ENCODE assay signal across 19 cellular contexts in the genomic region with DNA sequence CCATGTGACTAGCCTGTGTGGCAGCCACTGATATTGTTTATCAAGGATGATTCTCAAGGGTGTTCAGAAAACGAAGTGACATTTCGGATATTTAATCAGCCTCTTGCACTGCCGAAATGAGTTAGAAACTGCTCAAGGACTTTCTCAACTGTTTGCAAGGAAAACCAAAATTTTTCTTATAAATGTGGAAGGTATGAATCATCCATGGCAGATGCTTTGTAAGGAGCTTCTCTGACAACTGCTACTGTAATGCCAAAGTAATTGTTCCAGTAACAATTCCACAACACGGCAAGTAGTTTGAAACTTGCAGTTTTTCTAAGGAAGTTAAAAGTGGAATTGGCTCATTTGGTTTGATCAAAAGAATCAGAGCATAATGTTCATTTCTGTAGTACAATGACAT.
DNase-seq lines count a peak whose midpoint lies in the region; ATAC-seq, FAIRE-seq and TF ChIP-seq lines count a peak whose summit lies in the region.
"Had no signal": no experiment of that assay in that cellular context is flagged by ENCODE, and none has a peak within 500 bp of the region (broad histone marks: within the 10 kb centered on the region; RNA-seq: fewer than 3 reads in every experiment).

No MANE protein-coding gene starts in this region.

- H3K9me3 Mint-ChIP-seq in astrocyte (ENCODE audit: unreplicated experiment) = no peaks in the 10 kb centered on the region
- H3K9me3 Mint-ChIP-seq: HFFc6 had no signal

- H2AFZ ChIP-seq in astrocyte (ENCODE audit: low read depth, low read length) = no peak overlapping the region

- H3K27ac Mint-ChIP-seq in astrocyte (ENCODE audit: unreplicated experiment) = no peak overlapping the region
- H3K27ac Mint-ChIP-seq: HFFc6 had no signal

- no peak overlapping the region for H3K4me3 Mint-ChIP-seq in astrocyte (ENCODE audit: unreplicated experiment)

- H3K27ac ChIP-seq in astrocyte (ENCODE audit: low read depth, low read length) (no peak overlapping the region), colonic mucosa (no peak overlapping the region)
- H3K27ac ChIP-seq: BLaER1 had no signal

- H4K20me1 ChIP-seq in astrocyte (ENCODE audit: insufficient read depth, low read length) = no peaks in the 10 kb centered on the region
- H4K20me1 ChIP-seq: BLaER1 had no signal

- H3K4me1 ChIP-seq in astrocyte (ENCODE audit: insufficient read depth, low read length) (no peaks in the 10 kb centered on the region), colonic mucosa (no peaks in the 10 kb centered on the region)
- H3K4me1 ChIP-seq: BLaER1 had no signal

- TF ChIP-seq POLR2A in GM12891 (IDR thresholded peaks at IDR 0.05; ENCODE audit: low read depth, low read length) = no peak

- FAIRE-seq in astrocyte (lab: Jason Lieb, UNC) (no peak), GM12891 (lab: Jason Lieb, UNC) (no peak)
- FAIRE-seq: GM18507 had no signal

- H3K27me3 ChIP-seq in astrocyte (ENCODE audit: insufficient read depth, low read length) (no peaks in the 10 kb centered on the region), colonic mucosa (no peaks in the 10 kb centered on the region)
- H3K27me3 ChIP-seq: BLaER1 had no signal

- H3K27me3 Mint-ChIP-seq in astrocyte (ENCODE audit: low read depth, unreplicated experiment) = no peaks in the 10 kb centered on the region

- TF ChIP-seq CTCF in astrocyte (IDR thresholded peaks at IDR 0.05; ENCODE audit: insufficient read depth, low read depth, low read length) (no peak), fibroblast of pulmonary artery (IDR thresholded peaks at IDR 0.05; ENCODE audit: low read length, missing control alignments) (no peak), colonic mucosa (IDR thresholded peaks at IDR 0.05) (no peak)

- ATAC-seq in GM21529 (IDR thresholded peaks at IDR 0.05; ENCODE audit: unreplicated experiment) = no peak

- peaks cover 3% of the 10 kb centered on the region for H3K4me1 Mint-ChIP-seq in astrocyte (ENCODE audit: low read depth, unreplicated experiment)

- H3K9ac ChIP-seq in astrocyte (ENCODE audit: low read length) (no peak overlapping the region), colonic mucosa (ENCODE audit: low read depth in 2 of 2, low read length in 2 of 2) (no peak overlapping the region)
- H3K9ac ChIP-seq: BLaER1 had no signal

- no peak overlapping the region for H3K4me3 ChIP-seq in astrocyte (ENCODE audit: insufficient read depth, low read depth, low read length)
- H3K4me3 ChIP-seq in fibroblast of pulmonary artery (replicated peaks; ENCODE audit: low read depth, low read length) = no peak overlapping the region
- H3K4me3 ChIP-seq in colonic mucosa = no peak overlapping the region
- H3K4me3 ChIP-seq: BLaER1 had no signal

- intact Hi-C loops in colonic mucosa (cut with DNase I) = no loop called here

- no peaks in the 10 kb centered on the region for H3K9me3 ChIP-seq in astrocyte (ENCODE audit: insufficient read depth, low read depth, low read length)
- H3K9me3 ChIP-seq in colonic mucosa = no peaks in the 10 kb centered on the region
- H3K9me3 ChIP-seq: BLaER1 had no signal

- H3K36me3 ChIP-seq in astrocyte (ENCODE audit: insufficient read depth, low read length) (no peaks in the 10 kb centered on the region), colonic mucosa (no peaks in the 10 kb centered on the region)
- H3K36me3 ChIP-seq: BLaER1 had no signal

- no peaks in the 10 kb centered on the region for H3K79me2 ChIP-seq in astrocyte (ENCODE audit: insufficient read depth, low read length)

- no peak overlapping the region for H3K4me2 ChIP-seq in astrocyte (ENCODE audit: low read length)
- H3K4me2 ChIP-seq: BLaER1 had no signal

- DNase-seq in LHCN-M2 (ENCODE audit: low read depth) (peak; percentile 35), astrocyte (ENCODE audit: low read depth) (peak; percentile 23), fibroblast of pulmonary artery (ENCODE audit: low read depth) (peak; percentile 29), stromal cell of bone marrow (ENCODE audit: low read depth) (peak; percentile 13), colonic mucosa (no peak), GM12891 (ENCODE audit: insufficient read length, low spot score) (no peak)
- no peak for DNase-seq in stimulated activated CD8-positive, alpha-beta memory T cell treated with anti-CD3 and anti-CD28 coated beads, Interleukin-4, amount 100 ng/mL, for 48 hours
- DNase-seq: HFFc6, IMR-90, Kasumi-1, NCI-H1417, NCI-H1930, NCI-H2171, NCI-H446 treated with DMSO at 0.1 percent for 48 hours, NCI-H774, SHP77 treated with DMSO at 0.1 percent for 48 hours had no signal

- H3K36me3 Mint-ChIP-seq in astrocyte (ENCODE audit: low read depth, unreplicated experiment) = no peaks in the 10 kb centered on the region

TF ChIP-seq in GM12891, 5 proteins besides CTCF, POLR2A, EP300 and RAD21:
- TF ChIP-seq POLR2AphosphoS5 (IDR thresholded peaks at IDR 0.05; ENCODE audit: low read depth, low read length) (no peak), SPI1 (IDR thresholded peaks at IDR 0.05; ENCODE audit: low read depth, low read length) (no peak), TAF1 (IDR thresholded peaks at IDR 0.05; ENCODE audit: low read depth, low read length) (no peak), PAX5 (IDR thresholded peaks at IDR 0.05; ENCODE audit: insufficient read depth, low read length, severe bottlenecking) (no peak), POU2F2 (IDR thresholded peaks at IDR 0.05; ENCODE audit: low read depth, low read length) (no peak)

Comparison
In these comparisons a context has a peak if more than half of its experiments do, and no peak if none do; other contexts are left out.
1. DNase-seq: peak in LHCN-M2 (single experiment), astrocyte (single experiment), fibroblast of pulmonary artery (single experiment) and stromal cell of bone marrow (single experiment); none in colonic mucosa (single experiment), GM12891 (single experiment) and stimulated activated CD8-positive, alpha-beta memory T cell treated with anti-CD3 and anti-CD28 coated beads, Interleukin-4, amount 100 ng/mL, for 48 hours (single experiment).